In the genomic region with DNA sequence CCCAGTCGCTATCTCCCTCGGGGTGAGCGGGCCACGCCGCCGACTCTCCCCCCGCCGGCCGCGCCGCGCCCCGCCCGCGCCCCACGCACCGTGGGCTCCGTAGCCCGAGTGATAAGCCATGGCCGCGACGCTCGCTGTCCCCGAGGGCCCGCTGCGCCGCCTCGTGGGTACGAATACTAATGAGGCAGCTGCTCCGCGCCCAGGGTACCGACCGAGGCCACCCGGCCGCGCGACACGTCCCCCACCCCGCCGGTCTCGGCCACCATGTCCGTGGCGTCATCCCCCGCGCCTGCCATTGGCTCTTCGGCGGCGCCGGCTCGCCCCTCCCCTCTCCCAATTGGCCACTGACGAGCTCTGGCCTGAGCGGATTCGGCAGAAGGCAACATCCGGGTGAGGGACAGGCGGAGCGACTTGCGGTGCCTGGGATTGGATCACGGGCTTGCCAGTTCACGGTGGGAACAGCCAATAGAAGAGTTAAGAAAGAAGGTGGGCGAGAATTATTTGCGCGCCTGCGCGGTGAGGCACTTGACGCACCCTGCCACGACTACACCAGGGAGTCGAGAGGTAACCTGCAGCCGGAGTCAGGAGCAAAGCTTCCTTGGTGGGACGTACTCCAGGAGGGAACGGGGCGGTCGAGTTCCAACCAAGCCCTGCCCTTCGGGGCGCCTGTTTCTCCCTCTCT, we compare ENCODE assay signal across 8 cellular contexts. TPM values are rescaled to one million over a fixed set of nuclear protein-coding genes. Genes with fewer than 3 reads are reported as not detected.
A peak's percentile ranks its signal among the peaks of the same experiment; 100 is the strongest.
DNase-seq lines count a peak whose midpoint lies in the region; ATAC-seq and TF ChIP-seq lines count a peak whose summit lies in the region.

A gene with protein sequence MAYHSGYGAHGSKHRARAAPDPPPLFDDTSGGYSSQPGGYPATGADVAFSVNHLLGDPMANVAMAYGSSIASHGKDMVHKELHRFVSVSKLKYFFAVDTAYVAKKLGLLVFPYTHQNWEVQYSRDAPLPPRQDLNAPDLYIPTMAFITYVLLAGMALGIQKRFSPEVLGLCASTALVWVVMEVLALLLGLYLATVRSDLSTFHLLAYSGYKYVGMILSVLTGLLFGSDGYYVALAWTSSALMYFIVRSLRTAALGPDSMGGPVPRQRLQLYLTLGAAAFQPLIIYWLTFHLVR (minus strand): TSS at position 278 of the 682 bp plus-strand sequence. CDS start 158 bp downstream, at position 120.

- ATAC-seq in GM18870 (IDR thresholded peaks at IDR 0.05; ENCODE audit: unreplicated experiment) (peak; percentile 89), HG03135 (IDR thresholded peaks at IDR 0.05; ENCODE audit: unreplicated experiment) (peak; percentile 85)

- intact Hi-C loops in breast epithelium (cut with DNase I; ENCODE audit: low total_unique reads) = loop anchor here (10.0 kb wide), 1 partner anchor 356 kb away; no protein-coding TSS in a partner anchor

- H3K79me2 ChIP-seq in ACC112 (ENCODE audit: control insufficient read depth, insufficient read depth, low read length, unreplicated experiment) = peaks cover 21% of the 10 kb centered on the region

- TF ChIP-seq CTCF in VCaP (conservative IDR thresholded peaks at IDR 0.05) (peak; percentile 54), breast epithelium (IDR thresholded peaks at IDR 0.05) (peak in 1 of 3 donors; percentile 9)

- H3K9ac ChIP-seq in iPS-18a (ENCODE audit: low read length) (peak within 1 kb of the TSS; percentile 86), skeletal muscle satellite cell (ENCODE audit: low read depth, low read length) (peak within 1 kb of the TSS; percentile 96)

- H3K4me1 ChIP-seq in ACC112 (ENCODE audit: control insufficient read depth, insufficient read depth, low read length, unreplicated experiment) (peaks cover 15% of the 10 kb centered on the region), breast epithelium (peaks cover 0 to 15% of the 10 kb centered on the region in 2 donors), iPS-18a (ENCODE audit: control insufficient read depth, low read depth, low read length) (peaks cover 7% of the 10 kb centered on the region), skeletal muscle satellite cell (ENCODE audit: control insufficient read depth, insufficient read depth, low read length) (peaks cover 15% of the 10 kb centered on the region)

- no peaks in the 10 kb centered on the region for H3K36me3 ChIP-seq in ACC112 (ENCODE audit: insufficient read depth, low read length)
- H3K36me3 ChIP-seq in breast epithelium = no peaks in the 10 kb centered on the region
- no peaks in the 10 kb centered on the region for H3K36me3 ChIP-seq in iPS-18a (ENCODE audit: control insufficient read depth, low read depth, low read length)
- peaks cover 29% of the 10 kb centered on the region for H3K36me3 ChIP-seq in skeletal muscle satellite cell (ENCODE audit: insufficient read depth, low read length)

- H3K27ac ChIP-seq in ACC112 (ENCODE audit: low read depth, low read length) (peak within 1 kb of the TSS; percentile 85), VCaP (peak within 1 kb of the TSS; percentile 98), breast epithelium (peak within 1 kb of the TSS; percentile 97 to 98), iPS-18a (ENCODE audit: low read length) (no peak within 1 kb of the TSS)

- peaks cover 27% of the 10 kb centered on the region for H3K27me3 ChIP-seq in ACC112 (ENCODE audit: insufficient read depth, low read length)
- peaks cover 5 to 23% of the 10 kb centered on the region in 2 donors for H3K27me3 ChIP-seq in breast epithelium
- peaks cover 34% of the 10 kb centered on the region for H3K27me3 ChIP-seq in iPS-18a (ENCODE audit: control insufficient read depth, insufficient read depth, low read length)
- H3K27me3 ChIP-seq in skeletal muscle satellite cell (ENCODE audit: control insufficient read depth, insufficient read depth, low read length) = peaks cover 31% of the 10 kb centered on the region

- peak within 1 kb of the TSS; percentile 57 for H2AFZ ChIP-seq in ACC112 (ENCODE audit: low read length, unreplicated experiment)

- H3K4me3 ChIP-seq in ACC112 (ENCODE audit: low read depth, low read length) (peak within 1 kb of the TSS; percentile 76), breast epithelium (peak within 1 kb of the TSS; percentile 72 to 99 (median 84)), iPS-18a (ENCODE audit: low read length) (peak within 1 kb of the TSS; percentile 76), skeletal muscle satellite cell (ENCODE audit: low read length) (peak within 1 kb of the TSS; percentile 72)

- H3K9me3 ChIP-seq in breast epithelium (no peaks in the 10 kb centered on the region), iPS-18a (ENCODE audit: control insufficient read depth, low read depth, low read length) (no peaks in the 10 kb centered on the region), skeletal muscle satellite cell (replicated peaks; ENCODE audit: low read length) (no peaks in the 10 kb centered on the region)

- peak; percentile 85 for TF ChIP-seq POLR2A in breast epithelium (IDR thresholded peaks at IDR 0.05)

- H3K4me2 ChIP-seq in skeletal muscle satellite cell (ENCODE audit: low read length) = peak within 1 kb of the TSS; percentile 97

- DNase-seq in NCI-H2196 treated with DMSO at 0.1 percent for 48 hours (lab: John Stamatoyannopoulos, UW; ENCODE audit: unreplicated experiment) (peak; percentile 98), breast epithelium (ENCODE audit: low spot score in 2 of 2) (peak; percentile 98 to 99)

RNA-seq across cellular contexts. Expression of the gene that starts here (rescaled TPM):
- 10 to 100 TPM; 56.8 to 61.4 (median 57.7) TPM for total RNA-seq in breast epithelium
- 181 and 287 TPM in 2 replicates for total RNA-seq in skeletal muscle satellite cell (2012; rRNA removed)
